In genomic region chr19:34590228-34590627, GRCh38 we compare ENCODE assay signal across 9 cellular contexts.
"Had no signal": no experiment of that assay in that cellular context is flagged by ENCODE, and none has a peak within 500 bp of the region (broad histone marks: within the 10 kb centered on the region; RNA-seq: fewer than 3 reads in every experiment).

No MANE protein-coding gene starts in this region.

- ATAC-seq: GM23338, HCT116 had no signal

- H3K4me1 Mint-ChIP-seq: H9 had no signal

- H3K9me3 ChIP-seq: HAP-1 had no signal

- H3K27ac Mint-ChIP-seq: GM23338, H9, HFFc6 had no signal

- H3K27ac ChIP-seq: GM23248 had no signal

- DNase-seq: GM23248, GOT3, H7, H9, HCEC 1CT, HFFc6 had no signal

- H3K4me1 ChIP-seq: HAP-1 had no signal

- H3K4me3 Mint-ChIP-seq: GM23338, H9, HFFc6 had no signal

- H3K4me3 ChIP-seq: GM23248, GM23338, HAP-1 had no signal

- H3K36me3 ChIP-seq: HAP-1 had no signal
